In the genomic region with DNA sequence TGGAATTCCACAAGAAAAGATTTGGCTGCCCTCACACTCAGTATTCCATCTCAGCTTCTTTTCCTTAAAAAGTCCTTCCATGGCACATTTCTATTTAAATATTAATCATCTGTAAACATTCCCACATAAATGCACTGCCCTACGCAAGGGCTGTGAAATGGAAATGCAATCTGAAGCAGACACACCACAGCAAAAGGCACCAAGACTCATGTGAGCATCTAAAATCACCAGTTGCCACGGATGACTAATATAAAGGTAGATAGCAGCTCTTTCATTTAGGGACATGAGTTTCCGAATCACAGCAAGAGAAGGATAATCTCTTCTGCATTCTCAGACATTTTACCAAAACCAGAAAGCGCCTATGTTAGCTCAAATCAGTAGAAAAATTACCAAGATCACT, we compare ENCODE assay signal across 22 cellular contexts. TPM values are rescaled to one million over a fixed set of nuclear protein-coding genes. Genes with fewer than 3 reads are reported as not detected.
DNase-seq lines count a peak whose midpoint lies in the region; ATAC-seq, FAIRE-seq and TF ChIP-seq lines count a peak whose summit lies in the region.
"Had no signal": no experiment of that assay in that cellular context is flagged by ENCODE, and none has a peak within 500 bp of the region (broad histone marks: within the 10 kb centered on the region; RNA-seq: fewer than 3 reads in every experiment).

No MANE protein-coding gene starts in this region.

- POLR2A ChIA-PET in A549 (lab: Yijun Ruan, JAX) (interaction anchor here (4.6 kb wide), 1 partner anchor 115 kb away, joined by 120 read pairs; a partner anchor contains a TSS), T-cell (lab: Charles Lee) (interaction anchor here (0.5 to 4.9 kb wide), 7 partner anchors 49 to 770 kb away, joined by 3 to 43 read pairs (median 4); a partner anchor contains a TSS)

- H3K4me3 Mint-ChIP-seq in T-cell: peak overlapping the region in 2 of 3 donors; percentile 21 to 22
- H3K4me3 Mint-ChIP-seq: central memory CD8-positive, alpha-beta T cell; natural killer cell treated with Interleukin-12 subunit alpha and Interleukin-12 subunit beta and Interleukin-15 and Interleukin-18, amount 100 ng/mL, for 72 hours had no signal

- H3K4me1 Mint-ChIP-seq in T-cell: peaks cover 30 to 40% (median 31%) of the 10 kb centered on the region in 3 donors

- peaks cover 66% of the 10 kb centered on the region for H3K4me1 ChIP-seq in A549
- H3K4me1 ChIP-seq: testis had no signal

- H3K9me3 ChIP-seq in A549: no peaks in the 10 kb centered on the region
- H3K9me3 ChIP-seq: left lung, testis had no signal

- peak overlapping the region; percentile 56 for H3K4me2 ChIP-seq in A549

- peak overlapping the region; percentile 27 to 72; a peak in 5 of 6 replicates for H3K27ac ChIP-seq in A549
- H3K27ac ChIP-seq: foreskin keratinocyte, left lung, testis had no signal

- TF ChIP-seq POLR2A in A549 (IDR thresholded peaks at IDR 0.05; ENCODE audit: low read length) (no peak), GM18505 (IDR thresholded peaks at IDR 0.05; ENCODE audit: borderline replicate concordance, extremely low read depth, insufficient read depth, insufficient read length) (no peak)

- TF ChIP-seq CTCF in A549 (IDR thresholded peaks at IDR 0.05) (no peak), fibroblast of mammary gland (conservative IDR thresholded peaks at IDR 0.05; ENCODE audit: control insufficient read depth, insufficient read depth, low read depth, low read length) (no peak)

- DNase-seq in A549 (ENCODE audit: low read depth in 1 of 2, low spot score in 1 of 2) (peak in 1 of 2 experiments; percentile 24), Daoy (ENCODE audit: low read depth) (peak; percentile 32), T-cell (no peak), fibroblast of mammary gland (ENCODE audit: low read depth) (peak; percentile 25), HuH-7.5 (ENCODE audit: low spot score) (no peak)
- DNase-seq: DMS79, foreskin keratinocyte, KG1, left lung, MV-4-11, NCI-H1694, NCI-H2171, NCI-H524 treated with DMSO at 0.1 percent for 48 hours, RPMI8226, testis had no signal

- TF ChIP-seq RAD21 in A549 (conservative IDR thresholded peaks at IDR 0.05 in 1 of 2, IDR thresholded peaks at IDR 0.05 in 1 of 2): no peak

- H3K36me3 Mint-ChIP-seq in T-cell: no peaks in the 10 kb centered on the region
- H3K36me3 Mint-ChIP-seq: natural killer cell treated with Interleukin-12 subunit alpha and Interleukin-12 subunit beta and Interleukin-15 and Interleukin-18, amount 100 ng/mL, for 72 hours had no signal

- TF ChIP-seq EP300 in A549 (IDR thresholded peaks at IDR 0.05): no peak

- peak overlapping the region; percentile 21 to 79 for H3K27ac Mint-ChIP-seq in T-cell
- H3K27ac Mint-ChIP-seq: natural killer cell treated with Interleukin-12 subunit alpha and Interleukin-12 subunit beta and Interleukin-15 and Interleukin-18, amount 100 ng/mL, for 72 hours had no signal

- 49% methylated on average over 4 of the region's 4 CpGs for WGBS in A549 (ENCODE audit: missing lambda C conversion rate)

- H3K9me3 Mint-ChIP-seq in T-cell: no peaks in the 10 kb centered on the region
- H3K9me3 Mint-ChIP-seq: central memory CD8-positive, alpha-beta T cell; natural killer cell treated with Interleukin-12 subunit alpha and Interleukin-12 subunit beta and Interleukin-15 and Interleukin-18, amount 100 ng/mL, for 72 hours had no signal

- CTCF ChIA-PET in A549 (lab: Yijun Ruan, JAX) (interaction anchor here (1.0 to 6.6 kb wide), 10 partner anchors 9 to 241 kb away, joined by 3 to 261 read pairs (median 6); a partner anchor contains a TSS), T-cell (lab: Charles Lee) (interaction anchor here (0.6 to 6.3 kb wide), 10 partner anchors 12 to 122 kb away, joined by 3 to 548 read pairs (median 5); a partner anchor contains a TSS)

- ATAC-seq in A549 (no peak), T-cell (replicated peaks in 1 of 4) (peak in 1 of 4 experiments; percentile 46), GM18519 (IDR thresholded peaks at IDR 0.05; ENCODE audit: low FRiP score, unreplicated experiment) (no peak), GM18505 (IDR thresholded peaks at IDR 0.05; ENCODE audit: unreplicated experiment) (no peak)
- ATAC-seq: activated CD4-positive, CD25-positive, alpha-beta regulatory T cell treated with anti-CD3 and anti-CD28 coated beads, Interleukin-2, amount 50 U/mL, for 24 hours; foreskin keratinocyte; left lung; natural killer cell treated with Interleukin-12 subunit alpha and Interleukin-12 subunit beta and Interleukin-15 and Interleukin-18, amount 100 ng/mL, for 72 hours had no signal

- no peaks in the 10 kb centered on the region for H3K27me3 Mint-ChIP-seq in T-cell
- H3K27me3 Mint-ChIP-seq: central memory CD8-positive, alpha-beta T cell; natural killer cell treated with Interleukin-12 subunit alpha and Interleukin-12 subunit beta and Interleukin-15 and Interleukin-18, amount 100 ng/mL, for 72 hours had no signal

- H3K4me3 ChIP-seq in A549 (no peak overlapping the region), fibroblast of mammary gland (ENCODE audit: control insufficient read depth, low read depth, low read length) (no peak overlapping the region)
- H3K4me3 ChIP-seq: left lung, testis had no signal

- no peak for FAIRE-seq in A549 (lab: Jason Lieb, UNC)
- FAIRE-seq: GM12891, GM19239 had no signal

TF ChIP-seq in A549, 52 proteins besides CTCF, POLR2A, EP300 and RAD21:
- TF ChIP-seq GATA3 (IDR thresholded peaks at IDR 0.05; ENCODE audit: borderline replicate concordance): no peak
- no peak for TF ChIP-seq FOSL2 (IDR thresholded peaks at IDR 0.05)
- 0 out of 2 replicates have a peak, but pooled peaks have one; percentile 17 for TF ChIP-seq FOSL2 (CRISPR knock-in tag; IDR thresholded peaks at IDR 0.05)

RNA-seq across cellular contexts. Expression of a gene that starts 31.6 kb away (rescaled TPM):
- polyA plus RNA-seq in A549 (2011; rRNA removed) (57.5 and 84.0 TPM in 2 replicates), A549 (2017; fragmentation: RNase III; extraction: RNeasy Plus Mini Kit Qiagen cat#74134 plus additional on column Dnase treatment) (91.3 to 94.6 TPM (median 91.4 TPM) in 3 replicates)
- polyA plus RNA-seq in A549 (2012; cell fraction: cytosol; rRNA removed): 22.8 and 32.3 TPM in 2 replicates
- polyA plus RNA-seq in A549 (2012; cell fraction: nucleus; rRNA removed): 12.7 and 39.8 TPM in 2 replicates
- polyA minus RNA-seq in A549 (2011; rRNA and poly(A)+ RNA removed): 59.7 and 63.3 TPM in 2 replicates
- total RNA-seq in Daoy (2014; rRNA removed; shearing (Covaris generic)): 137 and 162 TPM in 2 replicates
- 10 to 100 TPM; 49.6 to 92.1 (median 67.8) TPM for total RNA-seq in T-cell

Comparison
In these comparisons a context has a peak if more than half of its experiments do, and no peak if none do; other contexts are left out.
1. DNase-seq: peak in Daoy (single experiment) and fibroblast of mammary gland (single experiment); none in T-cell (0 of 34) and HuH-7.5 (single experiment).